In the genomic region with DNA sequence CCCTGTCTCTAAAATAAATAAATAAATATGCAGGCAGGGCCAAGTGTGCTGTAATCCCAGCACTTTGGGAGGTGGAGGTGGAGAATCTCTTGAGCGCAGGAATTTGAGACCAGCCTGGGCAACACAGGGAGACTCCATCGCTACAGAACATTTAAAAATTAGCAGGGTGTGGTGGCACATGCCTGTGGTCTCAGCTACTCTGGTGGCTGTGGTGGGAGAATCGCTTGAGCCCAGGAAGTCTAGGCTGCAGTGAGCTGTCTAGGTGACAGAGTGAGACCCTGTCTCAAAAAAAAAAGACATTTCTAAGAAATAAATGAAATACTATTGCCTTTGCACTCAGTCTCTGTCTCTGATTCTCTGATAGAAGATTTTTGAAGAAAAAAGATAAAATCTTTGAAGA, we compare ENCODE assay signal across 12 cellular contexts. TPM values are rescaled to one million over a fixed set of nuclear protein-coding genes. Genes with fewer than 3 reads are reported as not detected.
"Had no signal": no experiment of that assay in that cellular context is flagged by ENCODE, and none has a peak within 500 bp of the region (broad histone marks: within the 10 kb centered on the region; RNA-seq: fewer than 3 reads in every experiment).

No MANE protein-coding gene starts in this region.

- H3K4me3 Mint-ChIP-seq: activated CD4-positive, alpha-beta memory T cell treated with anti-CD3 and anti-CD28 coated beads, Interleukin-2, amount 10 ng/mL, durations not matched to agents 7 days and 5 days; activated CD4-positive, alpha-beta T cell treated with anti-CD3 and anti-CD28 coated beads for 36 hours; activated naive CD4-positive, alpha-beta T cell treated with anti-CD3 and anti-CD28 coated beads, Interleukin-2, amount 50 U/mL, for 24 hours; activated T-cell treated with anti-CD3 and anti-CD28 coated beads, Interleukin-2, amount 50 U/mL, for 24 hours; stimulated activated naive CD8-positive, alpha-beta T cell treated with anti-CD3 and anti-CD28 coated beads, Interleukin-15, amount 100 ng/mL, for 72 hours; T-helper 17 cell had no signal

- H3K36me3 ChIP-seq: adrenal gland, right lobe of liver, thoracic aorta, uterus had no signal

- DNase-seq: activated CD4-positive, alpha-beta memory T cell treated with anti-CD3 and anti-CD28 coated beads, Interleukin-2, amount 10 ng/mL, durations not matched to agents 7 days and 5 days; activated CD4-positive, alpha-beta T cell treated with anti-CD3 and anti-CD28 coated beads for 36 hours; activated T-cell treated with anti-CD3 and anti-CD28 coated beads, Interleukin-2, amount 50 U/mL, for 24 hours; adrenal gland; right lobe of liver; stimulated activated CD4-positive, alpha-beta T cell treated with anti-CD3 and anti-CD28 coated beads, Interleukin-1b, Interleukin-23, amount 100 ng/mL, for 48 hours; stimulated activated naive CD8-positive, alpha-beta T cell treated with anti-CD3 and anti-CD28 coated beads, Interleukin-15, amount 100 ng/mL, for 72 hours; T-helper 17 cell; uterus had no signal

- H3K27me3 ChIP-seq: adrenal gland, esophagus muscularis mucosa, right lobe of liver, uterus had no signal

- H3K27ac Mint-ChIP-seq: activated CD4-positive, alpha-beta memory T cell treated with anti-CD3 and anti-CD28 coated beads, Interleukin-2, amount 10 ng/mL, durations not matched to agents 7 days and 5 days; activated CD4-positive, alpha-beta T cell treated with anti-CD3 and anti-CD28 coated beads for 36 hours; activated naive CD4-positive, alpha-beta T cell treated with anti-CD3 and anti-CD28 coated beads, Interleukin-2, amount 50 U/mL, for 24 hours; activated T-cell treated with anti-CD3 and anti-CD28 coated beads, Interleukin-2, amount 50 U/mL, for 24 hours; stimulated activated naive CD8-positive, alpha-beta T cell treated with anti-CD3 and anti-CD28 coated beads, Interleukin-15, amount 100 ng/mL, for 72 hours; T-helper 17 cell had no signal

- H3K4me1 ChIP-seq: adrenal gland, right lobe of liver, uterus had no signal

- ATAC-seq: activated CD4-positive, alpha-beta T cell treated with anti-CD3 and anti-CD28 coated beads for 36 hours; right lobe of liver; stimulated activated naive CD8-positive, alpha-beta T cell treated with anti-CD3 and anti-CD28 coated beads, Interleukin-15, amount 100 ng/mL, for 72 hours; T-helper 17 cell had no signal

- H3K27ac ChIP-seq: adrenal gland, esophagus muscularis mucosa, right lobe of liver, thoracic aorta, uterus had no signal

- H3K4me3 ChIP-seq: adrenal gland, esophagus muscularis mucosa, right lobe of liver, thoracic aorta, uterus had no signal

RNA-seq across cellular contexts. Expression of gene PCDHGB6, which starts 3.8 kb away (rescaled TPM):
- total RNA-seq: activated CD4-positive, alpha-beta memory T cell treated with anti-CD3 and anti-CD28 coated beads, Interleukin-2, amount 10 ng/mL, durations not matched to agents 7 days and 5 days; activated CD4-positive, alpha-beta T cell treated with anti-CD3 and anti-CD28 coated beads for 36 hours had no signal

RNA-seq across cellular contexts. Expression of gene PCDHGB7, which starts 5.9 kb away (rescaled TPM):
- total RNA-seq: activated CD4-positive, alpha-beta T cell treated with anti-CD3 and anti-CD28 coated beads for 36 hours; T-helper 17 cell had no signal

RNA-seq across cellular contexts. Expression of gene PCDHGA9, which starts 9.0 kb away (rescaled TPM):
- total RNA-seq: activated CD4-positive, alpha-beta memory T cell treated with anti-CD3 and anti-CD28 coated beads, Interleukin-2, amount 10 ng/mL, durations not matched to agents 7 days and 5 days; T-helper 17 cell had no signal

RNA-seq across cellular contexts. Expression of gene PCDHGA11, which starts 9.3 kb away (rescaled TPM):
- total RNA-seq: activated CD4-positive, alpha-beta memory T cell treated with anti-CD3 and anti-CD28 coated beads, Interleukin-2, amount 10 ng/mL, durations not matched to agents 7 days and 5 days; T-helper 17 cell had no signal
